15 cellular contexts compared by ENCODE assay signal in genomic region chr18:45521151-45521550, GRCh38.
DNase-seq lines count a peak whose midpoint lies in the region; ATAC-seq, FAIRE-seq and TF ChIP-seq lines count a peak whose summit lies in the region.
"Had no signal": no experiment of that assay in that cellular context is flagged by ENCODE, and none has a peak within 500 bp of the region (broad histone marks: within the 10 kb centered on the region; RNA-seq: fewer than 3 reads in every experiment).

No MANE protein-coding gene starts in this region.

- H3F3A ChIP-seq in GM23248 (ENCODE audit: insufficient read depth): peaks cover 41% of the 10 kb centered on the region

- intact Hi-C loops in kidney (cut with DNase I): no loop called here
- intact Hi-C loops in spleen (cut with DNase I; ENCODE audit: low total_unique reads): no loop called here

- TF ChIP-seq CTCF in chondrocyte (IDR thresholded peaks at IDR 0.05) (no peak), kidney (IDR thresholded peaks at IDR 0.05; ENCODE audit: borderline replicate concordance, extremely low read depth, insufficient read depth) (no peak), spleen (IDR thresholded peaks at IDR 0.05 in 8 of 11, conservative IDR thresholded peaks at IDR 0.05 in 3 of 11) (no peak)

- no peaks in the 10 kb centered on the region for H4K20me1 ChIP-seq in GM23248 (ENCODE audit: insufficient read depth)

- H3K4me3 Mint-ChIP-seq in chondrocyte (ENCODE audit: unreplicated experiment): no peak overlapping the region
- no peak overlapping the region for H3K4me3 Mint-ChIP-seq in stimulated activated naive B cell treated with anti-CD40 and anti-IgM and Interleukin-4, amounts not matched to agents 10 μg/mL and 1 μg/mL and 100 μg/mL, for 72 hours
- H3K4me3 Mint-ChIP-seq: WTC11 had no signal

- peaks cover 63% of the 10 kb centered on the region for H3K4me1 ChIP-seq in GM23248 (ENCODE audit: insufficient read depth)
- peaks cover 10 to 12% of the 10 kb centered on the region in 2 donors for H3K4me1 ChIP-seq in kidney (ENCODE audit: control insufficient read depth in 1 of 2, insufficient read depth in 1 of 2, low read depth in 1 of 2, low read length in 2 of 2)
- H3K4me1 ChIP-seq in spleen: peaks cover 0 to 8% (median 0%) of the 10 kb centered on the region in 6 donors

- 0 to 10% methylated on average over 1 of the region's 1 CpG for WGBS in GM23248 (ENCODE audit: low coverage in 1 of 2, low lambda C conversion rate in 2 of 2, missing lambda C conversion rate in 2 of 2), 2 experiments
- 64 to 89% (median 81%) methylated on average over 1 of the region's 1 CpG for WGBS in spleen, 5 donors

- FAIRE-seq in kidney (lab: Jason Lieb, UNC): no peak
- FAIRE-seq: H1 had no signal

- peak overlapping the region; percentile 95 for H3K27ac Mint-ChIP-seq in chondrocyte (ENCODE audit: unreplicated experiment)
- no peak overlapping the region for H3K27ac Mint-ChIP-seq in stimulated activated naive B cell treated with anti-CD40 and anti-IgM and Interleukin-4, amounts not matched to agents 10 μg/mL and 1 μg/mL and 100 μg/mL, for 72 hours
- H3K27ac Mint-ChIP-seq: WTC11 had no signal

- H3K4me3 ChIP-seq in GM23248 (peak overlapping the region; percentile 41), kidney (ENCODE audit: low read length in 2 of 2) (no peak overlapping the region), spleen (no peak overlapping the region)
- H3K4me3 ChIP-seq: lung had no signal

- no peaks in the 10 kb centered on the region for H3K9me3 ChIP-seq in GM23248 (ENCODE audit: low read depth)
- H3K9me3 ChIP-seq in kidney (ENCODE audit: control insufficient read depth in 1 of 2, low read length in 2 of 2): no peaks in the 10 kb centered on the region
- no peaks in the 10 kb centered on the region for H3K9me3 ChIP-seq in spleen

- no peaks in the 10 kb centered on the region for H3K9me3 Mint-ChIP-seq in chondrocyte (ENCODE audit: low read depth)
- peaks cover 0 to 2% of the 10 kb centered on the region in 2 donors for H3K9me3 Mint-ChIP-seq in stimulated activated naive B cell treated with anti-CD40 and anti-IgM and Interleukin-4, amounts not matched to agents 10 μg/mL and 1 μg/mL and 100 μg/mL, for 72 hours
- H3K9me3 Mint-ChIP-seq: WTC11 had no signal

- no peaks in the 10 kb centered on the region for H3K36me3 Mint-ChIP-seq in chondrocyte (ENCODE audit: low read depth)
- H3K36me3 Mint-ChIP-seq in stimulated activated naive B cell treated with anti-CD40 and anti-IgM and Interleukin-4, amounts not matched to agents 10 μg/mL and 1 μg/mL and 100 μg/mL, for 72 hours: no peaks in the 10 kb centered on the region
- H3K36me3 Mint-ChIP-seq: WTC11 had no signal

- TF ChIP-seq POLR2A in spleen (IDR thresholded peaks at IDR 0.05): no peak

- H3K27me3 ChIP-seq in GM23248 (replicated peaks; ENCODE audit: insufficient read depth) (no peaks in the 10 kb centered on the region), spleen (replicated peaks in 1 of 7) (no peaks in the 10 kb centered on the region)

- H3K9ac ChIP-seq in GM23248 (peak overlapping the region; percentile 50), kidney (ENCODE audit: low read length in 2 of 2) (no peak overlapping the region)

- no peaks in the 10 kb centered on the region for H3K79me2 ChIP-seq in GM23248 (ENCODE audit: insufficient read depth)

- peaks cover 86% of the 10 kb centered on the region for H3K4me1 Mint-ChIP-seq in chondrocyte (ENCODE audit: low read depth)
- peaks cover 0 to 12% of the 10 kb centered on the region in 2 donors for H3K4me1 Mint-ChIP-seq in stimulated activated naive B cell treated with anti-CD40 and anti-IgM and Interleukin-4, amounts not matched to agents 10 μg/mL and 1 μg/mL and 100 μg/mL, for 72 hours
- H3K4me1 Mint-ChIP-seq: WTC11 had no signal

- no peaks in the 10 kb centered on the region for H3K27me3 Mint-ChIP-seq in chondrocyte (ENCODE audit: low read depth)
- peaks cover 6 to 8% of the 10 kb centered on the region in 2 donors for H3K27me3 Mint-ChIP-seq in stimulated activated naive B cell treated with anti-CD40 and anti-IgM and Interleukin-4, amounts not matched to agents 10 μg/mL and 1 μg/mL and 100 μg/mL, for 72 hours

- in situ Hi-C loops in GM23248 (cut with MboI): no loop called here

- no peak for ATAC-seq in stimulated activated naive B cell treated with anti-CD40 and anti-IgM and Interleukin-4, amounts not matched to agents 10 μg/mL and 1 μg/mL and 100 μg/mL, for 72 hours (replicated peaks)
- ATAC-seq: WTC11 had no signal

- DNase-seq in GM23248 (peak; percentile 90), chondrocyte (ENCODE audit: low spot score) (no peak), kidney (no peak), spleen (no peak), SIG-M5 (lab: John Stamatoyannopoulos, UW) (no peak), OCI-M2 (lab: John Stamatoyannopoulos, UW; ENCODE audit: unreplicated experiment) (no peak), germinal center (ENCODE audit: low spot score) (no peak)
- no peak for DNase-seq in stimulated activated naive B cell treated with anti-CD40 and anti-IgM and Interleukin-4, amounts not matched to agents 10 μg/mL and 1 μg/mL and 100 μg/mL, for 72 hours
- DNase-seq: activated CD8-positive, alpha-beta memory T cell treated with anti-CD3 and anti-CD28 coated beads, Interleukin-2, amount 50 U/mL, for 48 hours; Karpas-422; NCI-H1930; stimulated activated CD4-positive, alpha-beta T cell treated with anti-CD3 and anti-CD28 coated beads, Interleukin-2, amount 100 ng/mL, for 48 hours had no signal

- peak overlapping the region; percentile 76 for H3K4me2 ChIP-seq in GM23248 (ENCODE audit: unreplicated experiment)

- H3K27ac ChIP-seq in GM23248 (peak overlapping the region; percentile 87), kidney (ENCODE audit: low read depth in 2 of 2, low read length in 2 of 2) (peak overlapping the region; percentile 18 to 55), spleen (peak overlapping the region in 5 of 8 donors; percentile 21 to 52 (median 43))

- no peaks in the 10 kb centered on the region for H3K36me3 ChIP-seq in GM23248 (ENCODE audit: low read depth)
- H3K36me3 ChIP-seq in kidney (ENCODE audit: control insufficient read depth in 1 of 2, insufficient read depth in 2 of 2, low read length in 2 of 2): no peaks in the 10 kb centered on the region
- no peaks in the 10 kb centered on the region for H3K36me3 ChIP-seq in spleen

- H3K9me2 ChIP-seq in GM23248 (ENCODE audit: insufficient read depth): no peaks in the 10 kb centered on the region

- H2AFZ ChIP-seq in GM23248: no peak overlapping the region

Comparison
In these comparisons a context has a peak if more than half of its experiments do, and no peak if none do; other contexts are left out.
1. H3K27ac ChIP-seq: peak in every context shown above with its lines; median percentile 87 in GM23248; 43 in spleen; 36 in kidney.